16 cellular contexts compared by ENCODE assay signal in the genomic region with DNA sequence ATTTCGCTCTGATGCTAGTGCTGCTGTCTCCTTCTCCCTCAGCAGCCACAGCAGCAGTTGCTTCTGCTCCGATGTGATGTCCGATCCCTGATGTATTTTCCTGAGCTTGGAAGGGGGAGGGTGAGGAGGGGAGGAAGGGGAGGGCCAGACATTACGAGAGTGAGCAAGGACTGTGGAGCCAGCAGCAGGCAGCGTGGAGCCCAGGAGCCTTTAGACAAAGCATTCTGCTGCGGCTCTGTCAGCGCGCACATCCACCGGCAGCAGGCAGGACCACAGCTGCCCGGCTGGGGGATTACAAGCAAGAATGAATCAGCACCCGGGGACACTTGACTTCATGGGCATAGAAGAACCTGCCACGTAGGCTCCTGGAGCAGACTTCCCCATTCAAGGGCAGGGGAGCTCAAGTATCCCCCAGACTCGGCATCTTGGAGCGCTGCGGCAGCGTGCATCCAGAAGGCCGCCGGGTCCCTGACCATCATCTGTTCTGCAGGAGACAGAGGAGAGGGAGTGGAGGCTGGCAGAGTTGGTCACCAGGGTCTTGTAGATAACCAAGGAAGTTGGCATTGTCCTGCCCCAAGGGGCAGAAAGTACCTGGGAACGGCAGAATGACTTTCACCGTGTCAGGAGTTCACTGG.
A peak's percentile ranks its signal among the peaks of the same experiment; 100 is the strongest.
DNase-seq lines count a peak whose midpoint lies in the region; ATAC-seq and TF ChIP-seq lines count a peak whose summit lies in the region.
"Had no signal": no experiment of that assay in that cellular context is flagged by ENCODE, and none has a peak within 500 bp of the region (broad histone marks: within the 10 kb centered on the region; RNA-seq: fewer than 3 reads in every experiment).

No MANE protein-coding gene starts in this region.

- H3K18ac ChIP-seq in neuronal stem cell (ENCODE audit: low read length) = peak overlapping the region; percentile 73

- ATAC-seq in heart left ventricle = peak; percentile 47 to 72 (median 66)
- no peak for ATAC-seq in GM19324 (IDR thresholded peaks at IDR 0.05; ENCODE audit: low FRiP score, unreplicated experiment)
- ATAC-seq in HG03521 (IDR thresholded peaks at IDR 0.05; ENCODE audit: unreplicated experiment) = no peak
- no peak for ATAC-seq in GM18520 (IDR thresholded peaks at IDR 0.05; ENCODE audit: unreplicated experiment)

- no peak overlapping the region for H3K4ac ChIP-seq in neuronal stem cell (ENCODE audit: low read length)

- H2BK15ac ChIP-seq in neuronal stem cell (ENCODE audit: low read length) = peak overlapping the region; percentile 29

- H2BK5ac ChIP-seq in neuronal stem cell (ENCODE audit: low read length) = no peak overlapping the region

- H3K9me3 ChIP-seq in heart left ventricle (no peaks in the 10 kb centered on the region), neuronal stem cell (replicated peaks in 1 of 2; ENCODE audit: control insufficient read depth in 2 of 2, insufficient read depth in 1 of 2, low read depth in 1 of 2, low read length in 2 of 2) (no peaks in the 10 kb centered on the region)
- H3K9me3 ChIP-seq: left lung, neutrophil, tibial artery had no signal

- no peak overlapping the region for H4K8ac ChIP-seq in neuronal stem cell (ENCODE audit: low read depth, low read length)

- peak overlapping the region; percentile 18 for H2AFZ ChIP-seq in neuronal stem cell (ENCODE audit: low read length)

- H3K79me1 ChIP-seq in neuronal stem cell (ENCODE audit: low read depth, low read length) = no peaks in the 10 kb centered on the region

- H3K4me2 ChIP-seq in neuronal stem cell (ENCODE audit: insufficient read depth, low read length, poor library complexity, severe bottlenecking) = no peak overlapping the region

- no peak overlapping the region for H4K91ac ChIP-seq in neuronal stem cell (ENCODE audit: low read depth, low read length, poor library complexity)

- H3K23ac ChIP-seq in neuronal stem cell (ENCODE audit: low read depth, low read length, poor library complexity) = no peak overlapping the region

- no peak overlapping the region for H3K14ac ChIP-seq in neuronal stem cell (ENCODE audit: low read length)

- WGBS in heart left ventricle, 4 donors = 42 to 59% (median 48%) methylated on average over 18 to 20 of the region's 20 CpGs
- WGBS in neuronal stem cell (ENCODE audit: extremely low coverage in 2 of 2, insufficient read length in 2 of 2, insufficient replicate concordance in 1 of 2), 2 donors = no CpG with 5 or more reads among the region's 20 CpGs

- no peak overlapping the region for H2BK12ac ChIP-seq in neuronal stem cell (ENCODE audit: low read length)

- H2AK5ac ChIP-seq in neuronal stem cell (ENCODE audit: low read depth, low read length) = peak overlapping the region; percentile 61

- H3K36me3 ChIP-seq in heart left ventricle (peaks cover 0 to 94% (median 70%) of the 10 kb centered on the region in 9 donors), neuronal stem cell (replicated peaks in 1 of 2; ENCODE audit: control insufficient read depth in 2 of 2, insufficient read depth in 2 of 2, low read length in 2 of 2) (peaks cover 3 to 31% of the 10 kb centered on the region in 2 donors)
- H3K36me3 ChIP-seq: brain microvascular endothelial cell had no signal

- TF ChIP-seq CTCF in heart left ventricle (IDR thresholded peaks at IDR 0.05) = no peak

- peak overlapping the region in 3 of 12 donors; percentile 4 to 28 (median 10) for H3K4me3 ChIP-seq in heart left ventricle
- no peak overlapping the region for H3K4me3 ChIP-seq in neuronal stem cell (ENCODE audit: low read length in 2 of 2)
- H3K4me3 ChIP-seq: left lung had no signal

- TF ChIP-seq POLR2A in heart left ventricle (IDR thresholded peaks at IDR 0.05) = no peak

- intact Hi-C loops in heart left ventricle (cut with DNase I) = loop anchor here in 4 of 10 donors (5.0 kb wide), 3 partner anchors 39 to 46 kb away; no protein-coding TSS in a partner anchor

- no peaks in the 10 kb centered on the region for H3K27me3 ChIP-seq in heart left ventricle
- no peaks in the 10 kb centered on the region for H3K27me3 ChIP-seq in neuronal stem cell (ENCODE audit: control insufficient read depth in 3 of 3, insufficient read depth in 3 of 3, low read depth in 1 of 3, low read length in 3 of 3)
- H3K27me3 ChIP-seq: brain microvascular endothelial cell, left lung, neutrophil, tibial artery had no signal

- H3K27ac ChIP-seq in heart left ventricle (peak overlapping the region; percentile 41 to 82 (median 74)), neuronal stem cell (replicated peaks; ENCODE audit: low read length) (no peak overlapping the region)
- H3K27ac ChIP-seq: brain microvascular endothelial cell, left lung, neutrophil had no signal

- peak; percentile 67 for DNase-seq in ELF-1 (ENCODE audit: low read depth, low spot score)
- peak; percentile 11 for DNase-seq in SK-N-DZ (ENCODE audit: low spot score)
- peak in 4 of 5 donors; percentile 45 to 68 (median 52) for DNase-seq in heart left ventricle
- peak; percentile 56 for DNase-seq in neuronal stem cell (ENCODE audit: low spot score)
- DNase-seq in NCI-H2107 (lab: John Stamatoyannopoulos, UW) = no peak
- DNase-seq: activated CD4-positive, alpha-beta T cell treated with anti-CD3 and anti-CD28 coated beads, Interleukin-2, amount 50 U/mL, for 48 hours; brain microvascular endothelial cell; left lung; NCI-H1092; RPMI8226; stimulated activated CD4-positive, alpha-beta T cell treated with anti-CD3 and anti-CD28 coated beads, Interleukin-12 subunit alpha, Interleukin-12 subunit beta, amount 100 ng/mL, for 4 hours; tibial artery had no signal

- H2BK120ac ChIP-seq in neuronal stem cell (ENCODE audit: low read depth, low read length) = no peak overlapping the region

- peaks cover 0 to 82% (median 42%) of the 10 kb centered on the region in 12 donors for H3K4me1 ChIP-seq in heart left ventricle
- peaks cover 16 to 23% of the 10 kb centered on the region in 2 donors for H3K4me1 ChIP-seq in neuronal stem cell (ENCODE audit: control insufficient read depth in 2 of 2, insufficient read depth in 1 of 2, low read depth in 1 of 2, low read length in 2 of 2)

- peak overlapping the region; percentile 5 for H3K9ac ChIP-seq in neuronal stem cell (ENCODE audit: low read depth, low read length, poor library complexity)

Comparison
In these comparisons a context has a peak if more than half of its experiments do, and no peak if none do; other contexts are left out.
1. ATAC-seq: peak in heart left ventricle (4 of 4); none in GM19324 (single experiment), HG03521 (single experiment) and GM18520 (single experiment).